Comparison of ENCODE assay signal across 1 cellular context in the genomic region with DNA sequence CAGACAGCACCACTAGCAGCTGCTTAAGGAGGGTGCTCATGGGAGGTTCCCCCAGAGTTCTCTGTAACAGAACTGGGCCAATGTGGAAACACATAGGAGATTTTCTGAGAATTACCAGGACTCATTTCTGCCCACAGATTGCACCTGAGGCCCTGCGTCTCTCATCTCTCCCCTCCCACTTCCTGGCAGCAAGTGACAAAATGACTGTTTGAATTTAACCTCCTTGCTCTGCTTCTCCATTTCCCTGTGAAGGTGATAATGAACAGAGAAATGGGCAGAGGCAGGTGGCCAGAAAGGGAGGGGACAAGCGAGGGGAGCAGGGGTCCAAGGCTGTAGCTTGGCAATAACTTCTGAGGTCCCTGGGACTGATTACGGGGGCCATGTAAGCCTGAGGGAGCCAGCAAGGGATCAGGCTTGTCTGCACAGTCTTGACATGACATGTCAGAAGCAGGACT.
A peak's percentile ranks its signal among the peaks of the same experiment; 100 is the strongest.
TF ChIP-seq lines count a peak whose summit lies in the region.

No MANE protein-coding gene starts in this region.

TF ChIP-seq in GM12878, 131 proteins besides CTCF, POLR2A, EP300 and RAD21 (continued from another document):
- TF ChIP-seq ZBTB33 (IDR thresholded peaks at IDR 0.05): no peak
- TF ChIP-seq ESRRA (IDR thresholded peaks at IDR 0.05; ENCODE audit: low read length): no peak
- TF ChIP-seq PAX5 (IDR thresholded peaks at IDR 0.05; ENCODE audit: borderline replicate concordance, low read depth, low read length): 0 out of 2 replicates have a peak, but pooled peaks have one; percentile 57
- no peak for TF ChIP-seq ZNF687 (IDR thresholded peaks at IDR 0.05)
- peak in 1 of 2 experiments; percentile 77; a peak in 3 of 4 replicates for TF ChIP-seq IKZF2 (IDR thresholded peaks at IDR 0.05)
- TF ChIP-seq YBX1 (IDR thresholded peaks at IDR 0.05): no peak
- no peak for TF ChIP-seq EED (IDR thresholded peaks at IDR 0.05; ENCODE audit: low read depth)
- no peak for TF ChIP-seq JUND (IDR thresholded peaks at IDR 0.05; ENCODE audit: low read depth, low read length)
- TF ChIP-seq ZNF384 (IDR thresholded peaks at IDR 0.05; ENCODE audit: borderline replicate concordance, low read depth, low read length): no peak
- TF ChIP-seq, protein P1, sequence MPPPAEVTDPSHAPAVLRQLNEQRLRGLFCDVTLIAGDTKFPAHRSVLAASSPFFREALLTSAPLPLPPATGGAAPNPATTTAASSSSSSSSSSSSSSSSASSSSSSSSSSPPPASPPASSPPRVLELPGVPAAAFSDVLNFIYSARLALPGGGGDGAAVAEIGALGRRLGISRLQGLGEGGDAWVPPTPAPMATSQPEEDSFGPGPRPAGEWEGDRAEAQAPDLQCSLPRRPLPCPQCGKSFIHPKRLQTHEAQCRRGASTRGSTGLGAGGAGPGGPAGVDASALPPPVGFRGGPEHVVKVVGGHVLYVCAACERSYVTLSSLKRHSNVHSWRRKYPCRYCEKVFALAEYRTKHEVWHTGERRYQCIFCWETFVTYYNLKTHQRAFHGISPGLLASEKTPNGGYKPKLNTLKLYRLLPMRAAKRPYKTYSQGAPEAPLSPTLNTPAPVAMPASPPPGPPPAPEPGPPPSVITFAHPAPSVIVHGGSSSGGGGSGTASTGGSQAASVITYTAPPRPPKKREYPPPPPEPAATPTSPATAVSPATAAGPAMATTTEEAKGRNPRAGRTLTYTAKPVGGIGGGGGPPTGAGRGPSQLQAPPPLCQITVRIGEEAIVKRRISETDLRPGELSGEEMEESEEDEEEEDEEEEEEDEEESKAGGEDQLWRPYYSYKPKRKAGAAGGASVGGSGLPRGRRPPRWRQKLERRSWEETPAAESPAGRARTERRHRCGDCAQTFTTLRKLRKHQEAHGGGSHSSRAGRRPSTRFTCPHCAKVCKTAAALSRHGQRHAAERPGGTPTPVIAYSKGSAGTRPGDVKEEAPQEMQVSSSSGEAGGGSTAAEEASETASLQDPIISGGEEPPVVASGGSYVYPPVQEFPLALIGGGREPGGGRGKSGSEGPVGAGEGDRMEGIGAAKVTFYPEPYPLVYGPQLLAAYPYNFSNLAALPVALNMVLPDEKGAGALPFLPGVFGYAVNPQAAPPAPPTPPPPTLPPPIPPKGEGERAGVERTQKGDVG (CRISPR knock-in tag; IDR thresholded peaks at IDR 0.05): no peak
- no peak for TF ChIP-seq HCFC1 (IDR thresholded peaks at IDR 0.05; ENCODE audit: low read length)
- no peak for TF ChIP-seq E4F1 (IDR thresholded peaks at IDR 0.05; ENCODE audit: borderline replicate concordance, partially characterized antibody)
- peak; percentile 36; the same call in 1 of the 2 replicates for TF ChIP-seq MXI1 (IDR thresholded peaks at IDR 0.05; ENCODE audit: low read depth, low read length)
- TF ChIP-seq CUX1 (IDR thresholded peaks at IDR 0.05; ENCODE audit: insufficient replicate concordance, low read depth, low read length): no peak
- TF ChIP-seq SREBF1 (IDR thresholded peaks at IDR 0.05; ENCODE audit: low read length): no peak
- TF ChIP-seq HDAC2 (IDR thresholded peaks at IDR 0.05): no peak
- no peak for TF ChIP-seq HSF1 (IDR thresholded peaks at IDR 0.05; ENCODE audit: low read depth, low read length)
